In the genomic region with DNA sequence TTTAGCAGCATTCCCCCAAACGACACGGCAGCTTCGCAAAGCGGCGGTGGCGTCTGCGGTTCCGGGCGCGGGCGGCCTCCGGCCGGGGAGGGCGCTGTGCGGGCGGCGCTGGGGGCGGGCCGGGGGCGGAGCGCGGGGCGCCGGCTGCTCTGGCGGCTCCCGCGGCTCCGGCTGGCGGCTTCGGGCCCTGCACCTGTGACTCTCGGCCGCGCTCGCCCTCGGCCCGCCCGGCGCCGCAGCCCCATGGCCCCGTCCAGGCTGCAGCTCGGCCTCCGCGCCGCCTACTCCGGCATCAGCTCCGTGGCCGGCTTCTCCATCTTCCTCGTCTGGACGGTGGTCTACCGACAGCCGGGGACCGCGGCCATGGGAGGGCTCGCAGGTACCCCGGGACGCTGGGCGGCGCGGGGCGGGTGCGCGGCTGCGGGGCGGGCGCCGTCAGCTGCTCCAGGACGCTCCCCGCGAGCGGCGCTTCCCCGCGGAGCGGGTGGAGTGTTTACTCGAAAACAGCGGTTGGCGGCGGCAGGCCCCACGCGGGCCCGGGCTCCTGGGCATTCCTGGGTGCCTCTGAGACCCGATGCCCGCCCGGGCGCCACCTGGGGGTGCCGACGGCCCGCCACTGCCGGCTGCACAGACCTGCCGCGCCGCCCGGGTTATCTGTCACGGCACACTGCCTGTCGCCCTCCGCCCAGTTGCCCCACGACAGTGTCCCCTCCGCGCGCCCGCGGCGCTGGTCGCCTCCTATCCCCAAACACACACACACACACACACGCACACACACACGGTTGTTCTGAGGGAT, we compare ENCODE assay signal across 8 cellular contexts. TPM values are rescaled to one million over a fixed set of nuclear protein-coding genes. Genes with fewer than 3 reads are reported as not detected.
A peak's percentile ranks its signal among the peaks of the same experiment; 100 is the strongest.
DNase-seq lines count a peak whose midpoint lies in the region; ATAC-seq and TF ChIP-seq lines count a peak whose summit lies in the region.

SLC48A1 (plus strand) TSS at position 177 of the 796 bp plus-strand sequence; CDS start at position 244, 67 bp downstream.

- peak; percentile 74 for ATAC-seq in HG02623 (IDR thresholded peaks at IDR 0.05; ENCODE audit: unreplicated experiment)
- peak; percentile 86 for ATAC-seq in left lung

- no peak for TF ChIP-seq CTCF in left lung (IDR thresholded peaks at IDR 0.05)

- H3K27ac ChIP-seq in cingulate gyrus (ENCODE audit: low read depth, low read length) (peak within 1 kb of the TSS; percentile 99), left lung (peak within 1 kb of the TSS; percentile 75 to 80)

- peaks cover 19 to 66% of the 10 kb centered on the region in 2 donors for H3K4me1 ChIP-seq in left lung

- intact Hi-C loops in left lung (cut with DNase I), result loop anchor here in 1 of 2 donors (10.0 kb wide), 1 partner anchor 62 kb away; no protein-coding TSS in a partner anchor

- H3K36me3 ChIP-seq in left lung, result no peaks in the 10 kb centered on the region

- no peaks in the 10 kb centered on the region for H3K9me3 ChIP-seq in left lung

- H3K27me3 ChIP-seq in left lung, result no peaks in the 10 kb centered on the region

- DNase-seq in NCI-H1694 treated with DMSO at 0.1 percent for 48 hours (lab: John Stamatoyannopoulos, UW), result peak; percentile 19
- no peak for DNase-seq in NCI-H1694 (lab: John Stamatoyannopoulos, UW)
- peak; percentile 85 for DNase-seq in NCI-H146 (lab: John Stamatoyannopoulos, UW)
- DNase-seq in activated CD4-positive, alpha-beta T cell treated with anti-CD3 and anti-CD28 coated beads for 1 hour, result peak; percentile 62
- peak; percentile 75 to 96 for DNase-seq in left lung
- peak; percentile 56 for DNase-seq in stimulated activated CD4-positive, alpha-beta T cell treated with anti-CD3 and anti-CD28 coated beads, Interleukin-2, amount 100 ng/mL, for 4 hours (ENCODE audit: low read depth)

- peak within 1 kb of the TSS; percentile 85 to 97 for H3K4me3 ChIP-seq in left lung

RNA-seq across cellular contexts. Expression of gene SLC48A1, which starts in this region (rescaled TPM):
- 10 to 100 TPM; 35.4 to 38.6 TPM for total RNA-seq in left lung
